In genomic region chr19:46759817-46760333, GRCh38 we compare ENCODE assay signal across 12 cellular contexts. TPM values are rescaled to one million over a fixed set of nuclear protein-coding genes. Genes with fewer than 3 reads are reported as not detected.
A peak's percentile ranks its signal among the peaks of the same experiment; 100 is the strongest.
DNase-seq lines count a peak whose midpoint lies in the region; ATAC-seq and TF ChIP-seq lines count a peak whose summit lies in the region.
"Had no signal": no experiment of that assay in that cellular context is flagged by ENCODE, and none has a peak within 500 bp of the region (broad histone marks: within the 10 kb centered on the region; RNA-seq: fewer than 3 reads in every experiment).

No MANE protein-coding gene starts in this region.

- no peaks in the 10 kb centered on the region for H3K9me3 Mint-ChIP-seq in dendritic cell treated with granulocyte-macrophage colony-stimulating factor and Interleukin-4, amounts not matched to agents 40 ng/mL and 50 ng/mL, for 4 days
- no peaks in the 10 kb centered on the region for H3K9me3 Mint-ChIP-seq in nephron
- H3K9me3 Mint-ChIP-seq: activated B cell treated with CpG ODN at 0.5 μM for 24 hours; activated naive CD4-positive, alpha-beta T cell treated with anti-CD3 and anti-CD28 coated beads, Interleukin-2, amount 50 U/mL, for 24 hours had no signal

- peaks cover 47% of the 10 kb centered on the region for H3K4me1 Mint-ChIP-seq in dendritic cell treated with granulocyte-macrophage colony-stimulating factor and Interleukin-4, amounts not matched to agents 40 ng/mL and 50 ng/mL, for 4 days (ENCODE audit: low read depth)
- peaks cover 17% of the 10 kb centered on the region for H3K4me1 Mint-ChIP-seq in nephron

- TF ChIP-seq CTCF in AG09309 (IDR thresholded peaks at IDR 0.05; ENCODE audit: control insufficient read depth, insufficient read depth, low read depth, low read length, missing control alignments): no peak
- TF ChIP-seq CTCF in nephron (IDR thresholded peaks at IDR 0.05; ENCODE audit: unreplicated experiment in 3 of 3): no peak

- H3K36me3 Mint-ChIP-seq in dendritic cell treated with granulocyte-macrophage colony-stimulating factor and Interleukin-4, amounts not matched to agents 40 ng/mL and 50 ng/mL, for 4 days (ENCODE audit: low read depth): peaks cover 11% of the 10 kb centered on the region
- H3K36me3 Mint-ChIP-seq in nephron (ENCODE audit: low read depth): peaks cover 19% of the 10 kb centered on the region

- no peaks in the 10 kb centered on the region for H3K27me3 Mint-ChIP-seq in dendritic cell treated with granulocyte-macrophage colony-stimulating factor and Interleukin-4, amounts not matched to agents 40 ng/mL and 50 ng/mL, for 4 days
- no peaks in the 10 kb centered on the region for H3K27me3 Mint-ChIP-seq in nephron (ENCODE audit: low read depth)
- H3K27me3 Mint-ChIP-seq: activated B cell treated with CpG ODN at 0.5 μM for 24 hours; activated naive CD4-positive, alpha-beta T cell treated with anti-CD3 and anti-CD28 coated beads, Interleukin-2, amount 50 U/mL, for 24 hours had no signal

- ATAC-seq in GM21447 (IDR thresholded peaks at IDR 0.05; ENCODE audit: unreplicated experiment): no peak

- no peak overlapping the region for H3K4me3 Mint-ChIP-seq in dendritic cell treated with granulocyte-macrophage colony-stimulating factor and Interleukin-4, amounts not matched to agents 40 ng/mL and 50 ng/mL, for 4 days
- no peak overlapping the region for H3K4me3 Mint-ChIP-seq in nephron
- H3K4me3 Mint-ChIP-seq: activated B cell treated with CpG ODN at 0.5 μM for 24 hours; activated naive CD4-positive, alpha-beta T cell treated with anti-CD3 and anti-CD28 coated beads, Interleukin-2, amount 50 U/mL, for 24 hours had no signal

- H3K4me3 ChIP-seq in AG09309 (ENCODE audit: control insufficient read depth, low read depth, low read length): no peak overlapping the region
- H3K4me3 ChIP-seq: smooth muscle cell had no signal

- DNase-seq in AG09309 (ENCODE audit: low read depth): peak; percentile 99
- peak; percentile 57 for DNase-seq in MV-4-11 (lab: John Stamatoyannopoulos, UW)
- DNase-seq in NCI-H1092 treated with DMSO at 0.1 percent for 48 hours (lab: John Stamatoyannopoulos, UW): no peak
- DNase-seq in ureter (ENCODE audit: low spot score): no peak
- DNase-seq in cerebellar cortex (ENCODE audit: low spot score): no peak
- DNase-seq: activated B cell treated with CpG ODN at 0.5 μM for 24 hours, NCI-H2029 had no signal

- peak overlapping the region; percentile 41 for H3K27ac Mint-ChIP-seq in dendritic cell treated with granulocyte-macrophage colony-stimulating factor and Interleukin-4, amounts not matched to agents 40 ng/mL and 50 ng/mL, for 4 days
- peak overlapping the region in 2 of 3 experiments; percentile 78 to 87 for H3K27ac Mint-ChIP-seq in nephron
- H3K27ac Mint-ChIP-seq: activated B cell treated with CpG ODN at 0.5 μM for 24 hours; activated naive CD4-positive, alpha-beta T cell treated with anti-CD3 and anti-CD28 coated beads, Interleukin-2, amount 50 U/mL, for 24 hours had no signal

- intact Hi-C loops in dendritic cell treated with granulocyte-macrophage colony-stimulating factor and Interleukin-4, amounts not matched to agents 40 ng/mL and 50 ng/mL, for 4 days (cut with micrococcal nuclease): no loop called here

RNA-seq across cellular contexts. Expression of gene STRN4, which starts 13.6 kb away (rescaled TPM):
- 67.6 TPM for total RNA-seq in ureter

RNA-seq across cellular contexts. Expression of gene FKRP, which starts 14.0 kb away (rescaled TPM):
- total RNA-seq in ureter: 20.6 TPM

RNA-seq across cellular contexts. Expression of gene SLC1A5, which starts 28.5 kb away (rescaled TPM):
- 344 TPM for total RNA-seq in ureter

RNA-seq across cellular contexts. Expression of gene PRKD2, which starts 43.0 kb away (rescaled TPM):
- total RNA-seq in ureter: 57.1 TPM

Comparison
In these comparisons a context has a peak if more than half of its experiments do, and no peak if none do; other contexts are left out.
1. DNase-seq: peak in AG09309 (single experiment) and MV-4-11 (single experiment); none in NCI-H1092 treated with DMSO at 0.1 percent for 48 hours (single experiment), ureter (single experiment) and cerebellar cortex (single experiment).